Comparison of ENCODE assay signal across 9 cellular contexts in genomic region chr1:200558866-200559459, GRCh38.
DNase-seq lines count a peak whose midpoint lies in the region; ATAC-seq and TF ChIP-seq lines count a peak whose summit lies in the region.
"Had no signal": no experiment of that assay in that cellular context is flagged by ENCODE, and none has a peak within 500 bp of the region (broad histone marks: within the 10 kb centered on the region; RNA-seq: fewer than 3 reads in every experiment).

No MANE protein-coding gene starts in this region.

- no peaks in the 10 kb centered on the region for H3K9me3 Mint-ChIP-seq in activated T-helper 1 cell treated with anti-CD3 and anti-CD28 coated beads, Interleukin-12 subunit alpha, Interleukin-12 subunit beta, Interleukin-2, Interleukin-4 antibody, amounts not matched to agents 30 ng/mL and 10 ng/mL and 1 ng/mL, durations not matched to agents 14 hours and 24 hours and 36 hours
- H3K9me3 Mint-ChIP-seq: central memory CD8-positive, alpha-beta T cell had no signal

- H3K36me3 Mint-ChIP-seq in activated T-helper 1 cell treated with anti-CD3 and anti-CD28 coated beads, Interleukin-12 subunit alpha, Interleukin-12 subunit beta, Interleukin-2, Interleukin-4 antibody, amounts not matched to agents 30 ng/mL and 10 ng/mL and 1 ng/mL, durations not matched to agents 14 hours and 24 hours and 36 hours (ENCODE audit: low read depth) = peaks cover 17% of the 10 kb centered on the region

- TF ChIP-seq CTCF in cardiac muscle cell (IDR thresholded peaks at IDR 0.05; ENCODE audit: low read depth, low read length) (peak; percentile 78), fibroblast of mammary gland (conservative IDR thresholded peaks at IDR 0.05; ENCODE audit: control insufficient read depth, insufficient read depth, low read depth, low read length) (peak; percentile 74), prostate gland (IDR thresholded peaks at IDR 0.05) (peak in 3 of 4 experiments; percentile 21 to 66 (median 38))

- H3K27ac Mint-ChIP-seq in activated T-helper 1 cell treated with anti-CD3 and anti-CD28 coated beads, Interleukin-12 subunit alpha, Interleukin-12 subunit beta, Interleukin-2, Interleukin-4 antibody, amounts not matched to agents 30 ng/mL and 10 ng/mL and 1 ng/mL, durations not matched to agents 14 hours and 24 hours and 36 hours = no peak overlapping the region

- no peaks in the 10 kb centered on the region for H3K36me3 ChIP-seq in cardiac muscle cell
- no peaks in the 10 kb centered on the region for H3K36me3 ChIP-seq in prostate gland

- no peak overlapping the region for H3K4me3 Mint-ChIP-seq in activated T-helper 1 cell treated with anti-CD3 and anti-CD28 coated beads, Interleukin-12 subunit alpha, Interleukin-12 subunit beta, Interleukin-2, Interleukin-4 antibody, amounts not matched to agents 30 ng/mL and 10 ng/mL and 1 ng/mL, durations not matched to agents 14 hours and 24 hours and 36 hours
- H3K4me3 Mint-ChIP-seq: central memory CD8-positive, alpha-beta T cell had no signal

- peak; percentile 56 to 76 for DNase-seq in cardiac muscle cell (ENCODE audit: low read depth in 1 of 2, low spot score in 1 of 2)
- DNase-seq in cardiac septum (ENCODE audit: low spot score) = no peak
- peak; percentile 30 for DNase-seq in HT1080 (ENCODE audit: low read depth)
- DNase-seq in SKM-1 treated with dmso at 0.1 percent for 144 hours (lab: John Stamatoyannopoulos, UW; ENCODE audit: unreplicated experiment) = peak; percentile 33
- DNase-seq in fibroblast of mammary gland (ENCODE audit: low read depth) = peak; percentile 71
- no peak for DNase-seq in prostate gland (ENCODE audit: low spot score)
- DNase-seq in activated T-helper 1 cell treated with anti-CD3 and anti-CD28 coated beads, Interleukin-12 subunit alpha, Interleukin-12 subunit beta, Interleukin-2, Interleukin-4 antibody, amounts not matched to agents 30 ng/mL and 10 ng/mL and 1 ng/mL, durations not matched to agents 14 hours and 24 hours and 36 hours (ENCODE audit: low spot score) = no peak

- H3K27me3 Mint-ChIP-seq in activated T-helper 1 cell treated with anti-CD3 and anti-CD28 coated beads, Interleukin-12 subunit alpha, Interleukin-12 subunit beta, Interleukin-2, Interleukin-4 antibody, amounts not matched to agents 30 ng/mL and 10 ng/mL and 1 ng/mL, durations not matched to agents 14 hours and 24 hours and 36 hours (ENCODE audit: insufficient read depth) = no peaks in the 10 kb centered on the region
- H3K27me3 Mint-ChIP-seq: central memory CD8-positive, alpha-beta T cell had no signal

- H3K27ac ChIP-seq in cardiac muscle cell (no peak overlapping the region), prostate gland (no peak overlapping the region)

- TF ChIP-seq POLR2A in prostate gland (IDR thresholded peaks at IDR 0.05) = no peak

- WGBS in prostate gland = 51% methylated on average over 2 of the region's 2 CpGs

- no peak for ATAC-seq in GM19351 (IDR thresholded peaks at IDR 0.05; ENCODE audit: unreplicated experiment)

- H3K27me3 ChIP-seq in cardiac muscle cell = no peaks in the 10 kb centered on the region
- no peaks in the 10 kb centered on the region for H3K27me3 ChIP-seq in prostate gland (replicated peaks; ENCODE audit: insufficient read depth)

- no peak overlapping the region for H3K4me3 ChIP-seq in cardiac muscle cell
- no peak overlapping the region for H3K4me3 ChIP-seq in fibroblast of mammary gland (ENCODE audit: control insufficient read depth, low read depth, low read length)
- no peak overlapping the region for H3K4me3 ChIP-seq in prostate gland

- H3K9me3 ChIP-seq in cardiac muscle cell (ENCODE audit: low read depth) = no peaks in the 10 kb centered on the region
- no peaks in the 10 kb centered on the region for H3K9me3 ChIP-seq in prostate gland

- H3K4me1 ChIP-seq in cardiac muscle cell (ENCODE audit: low read depth) = no peaks in the 10 kb centered on the region
- no peaks in the 10 kb centered on the region for H3K4me1 ChIP-seq in prostate gland (replicated peaks)

- peaks cover 16% of the 10 kb centered on the region for H3K4me1 Mint-ChIP-seq in activated T-helper 1 cell treated with anti-CD3 and anti-CD28 coated beads, Interleukin-12 subunit alpha, Interleukin-12 subunit beta, Interleukin-2, Interleukin-4 antibody, amounts not matched to agents 30 ng/mL and 10 ng/mL and 1 ng/mL, durations not matched to agents 14 hours and 24 hours and 36 hours (ENCODE audit: low read depth)

- intact Hi-C loops in cardiac septum (cut with DNase I) = no loop called here
- intact Hi-C loops in prostate gland (cut with DNase I) = no loop called here
- intact Hi-C loops in activated T-helper 1 cell treated with anti-CD3 and anti-CD28 coated beads, Interleukin-12 subunit alpha, Interleukin-12 subunit beta, Interleukin-2, Interleukin-4 antibody, amounts not matched to agents 30 ng/mL and 10 ng/mL and 1 ng/mL, durations not matched to agents 14 hours and 24 hours and 36 hours (cut with micrococcal nuclease) = loop anchor here (1.0 to 10.0 kb wide), 3 partner anchors 62 to 556 kb away; partner anchors contain the start of genes CACNA1S and KIF14

Comparison
In these comparisons a context has a peak if more than half of its experiments do, and no peak if none do; other contexts are left out.
1. DNase-seq: peak in cardiac muscle cell (2 of 2), HT1080 (single experiment), SKM-1 treated with dmso at 0.1 percent for 144 hours (single experiment) and fibroblast of mammary gland (single experiment); none in cardiac septum (single experiment), prostate gland (single experiment) and activated T-helper 1 cell treated with anti-CD3 and anti-CD28 coated beads, Interleukin-12 subunit alpha, Interleukin-12 subunit beta, Interleukin-2, Interleukin-4 antibody, amounts not matched to agents 30 ng/mL and 10 ng/mL and 1 ng/mL, durations not matched to agents 14 hours and 24 hours and 36 hours (single experiment).
2. Peak in every context shown above with its lines, with median percentiles within 50 percentile points of each other: CTCF ChIP-seq.